ENCODE assay signal across 10 cellular contexts in the genomic region with DNA sequence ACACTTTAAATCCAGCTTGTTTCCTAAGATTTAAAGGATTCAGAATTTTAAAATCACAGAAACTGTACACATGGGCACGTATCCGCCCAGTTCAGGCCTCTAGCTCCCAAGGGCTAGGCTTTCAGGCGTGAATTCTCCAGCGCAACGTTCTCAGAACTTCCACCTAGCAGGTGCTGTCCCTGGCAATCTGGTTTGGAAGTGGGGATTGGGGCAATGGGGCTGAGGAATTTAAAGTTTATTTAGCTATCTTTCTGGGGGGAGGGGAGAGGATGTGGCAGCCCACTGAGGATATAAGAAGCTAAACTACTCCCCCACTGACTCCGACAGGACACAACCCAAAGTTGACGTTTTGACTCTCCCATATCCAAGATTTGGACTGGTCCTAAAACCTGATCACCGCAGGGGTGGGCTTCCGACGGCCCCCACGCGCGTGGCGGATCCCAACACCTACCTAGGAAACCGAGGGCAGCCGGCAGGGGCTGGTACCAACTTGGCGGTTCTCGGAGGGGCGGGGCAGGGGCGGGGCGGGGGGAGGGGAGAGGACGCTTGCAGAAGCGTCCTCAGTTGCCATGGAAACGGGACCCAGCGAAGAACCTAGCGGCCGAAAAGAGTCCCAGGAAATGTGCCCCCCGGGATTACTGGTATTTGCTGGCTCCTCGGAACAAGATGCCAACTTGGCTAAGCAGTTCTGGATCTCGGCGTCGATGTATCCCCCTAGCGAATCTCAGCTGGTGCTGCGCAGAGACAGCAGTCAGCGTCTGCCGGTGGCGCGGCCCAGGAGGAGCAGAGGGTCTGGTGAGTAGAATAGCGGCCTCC. TPM values are rescaled to one million over a fixed set of nuclear protein-coding genes. Genes with fewer than 3 reads are reported as not detected.
DNase-seq lines count a peak whose midpoint lies in the region; ATAC-seq and TF ChIP-seq lines count a peak whose summit lies in the region.
"Had no signal": no experiment of that assay in that cellular context is flagged by ENCODE, and none has a peak within 500 bp of the region (broad histone marks: within the 10 kb centered on the region; RNA-seq: fewer than 3 reads in every experiment).

A gene (plus strand): TSS at position 563 of the 816 bp plus-strand sequence. CDS start 7 bp downstream, at position 570.

- H3K4me1 Mint-ChIP-seq in T-helper 2 cell treated with Interferon-gamma antibody and Interleukin-4, amounts not matched to agents 5 μg/mL and 100 μg/mL, for 36 hours (ENCODE audit: low read depth) = peaks cover 5% of the 10 kb centered on the region

- TF ChIP-seq CTCF in fibroblast of pulmonary artery (IDR thresholded peaks at IDR 0.05; ENCODE audit: low read length, missing control alignments) (peak; percentile 13), PC-9 (conservative IDR thresholded peaks at IDR 0.05) (no peak), gastroesophageal sphincter (IDR thresholded peaks at IDR 0.05) (no peak)

- peak within 1 kb of the TSS; percentile 35 for H3K4me3 Mint-ChIP-seq in T-helper 2 cell treated with Interferon-gamma antibody and Interleukin-4, amounts not matched to agents 5 μg/mL and 100 μg/mL, for 36 hours

- CTCF ChIA-PET in PC-9 (lab: Charles Lee) = interaction anchor here (0.6 kb wide), 1 partner anchor 55 kb away, joined by 3 read pairs; no protein-coding TSS in a partner anchor

- H3F3A ChIP-seq in PC-9 (ENCODE audit: insufficient read depth, low read depth) = 0 out of 2 replicates have a peak, but pooled peaks cover 5% of the 10 kb centered on the region

- no peaks in the 10 kb centered on the region for H3K79me2 ChIP-seq in PC-9 (ENCODE audit: low read depth)

- DNase-seq in NCI-H1417 (lab: John Stamatoyannopoulos, UW) (peak in 2 of 3 experiments; percentile 27 to 50), NCI-H1417 treated with DMSO at 0.1 percent for 48 hours (lab: John Stamatoyannopoulos, UW) (no peak), fibroblast of pulmonary artery (ENCODE audit: low read depth) (no peak), retina (peak; percentile 76), PC-9 (no peak)
- DNase-seq in T-helper 2 cell treated with Interferon-gamma antibody and Interleukin-4, amounts not matched to agents 5 μg/mL and 100 μg/mL, for 36 hours (ENCODE audit: low spot score) = no peak
- DNase-seq: 8988T, T1000 had no signal

- H3K27me3 Mint-ChIP-seq in T-helper 2 cell treated with Interferon-gamma antibody and Interleukin-4, amounts not matched to agents 5 μg/mL and 100 μg/mL, for 36 hours (ENCODE audit: low read depth) = peaks cover 40% of the 10 kb centered on the region

- no peaks in the 10 kb centered on the region for H4K20me1 ChIP-seq in PC-9 (ENCODE audit: insufficient read depth)

- no peak for TF ChIP-seq EP300 in gastroesophageal sphincter (IDR thresholded peaks at IDR 0.05)

- H3K36me3 ChIP-seq in PC-9 (ENCODE audit: low read depth) = no peaks in the 10 kb centered on the region
- H3K36me3 ChIP-seq in gastroesophageal sphincter = no peaks in the 10 kb centered on the region

- H3K36me3 Mint-ChIP-seq in T-helper 2 cell treated with Interferon-gamma antibody and Interleukin-4, amounts not matched to agents 5 μg/mL and 100 μg/mL, for 36 hours (ENCODE audit: low read depth) = no peaks in the 10 kb centered on the region

- no peak within 1 kb of the TSS for H2AFZ ChIP-seq in PC-9

- H3K27ac Mint-ChIP-seq in T-helper 2 cell treated with Interferon-gamma antibody and Interleukin-4, amounts not matched to agents 5 μg/mL and 100 μg/mL, for 36 hours = no peak within 1 kb of the TSS

- no peak for ATAC-seq in GM19023 (IDR thresholded peaks at IDR 0.05; ENCODE audit: unreplicated experiment)
- no peak for ATAC-seq in gastroesophageal sphincter

- intact Hi-C loops in PC-9 (cut with micrococcal nuclease; ENCODE audit: unreplicated experiment) = no loop called here

- H3K9me2 ChIP-seq in PC-9 (ENCODE audit: insufficient read depth) = 0 out of 2 replicates have a peak, but pooled peaks cover 11% of the 10 kb centered on the region

- H3K9me3 ChIP-seq in PC-9 (ENCODE audit: insufficient read depth, low read depth) (no peaks in the 10 kb centered on the region), gastroesophageal sphincter (no peaks in the 10 kb centered on the region)

- POLR2A ChIA-PET in PC-9 (lab: Charles Lee; ENCODE audit: unreplicated experiment) = interaction anchor here (0.6 kb wide), 1 partner anchor 26 kb away, joined by 5 read pairs; no protein-coding TSS in a partner anchor

- no peak within 1 kb of the TSS for H3K27ac ChIP-seq in PC-9
- H3K27ac ChIP-seq in gastroesophageal sphincter = no peak within 1 kb of the TSS

- no peaks in the 10 kb centered on the region for H3K9me3 Mint-ChIP-seq in T-helper 2 cell treated with Interferon-gamma antibody and Interleukin-4, amounts not matched to agents 5 μg/mL and 100 μg/mL, for 36 hours

- H3K4me2 ChIP-seq in PC-9 = no peak within 1 kb of the TSS

- H3K27me3 ChIP-seq in PC-9 (ENCODE audit: insufficient read depth, low read depth) (no peaks in the 10 kb centered on the region), gastroesophageal sphincter (peaks cover 42% of the 10 kb centered on the region)

- BruUV-seq in PC-9 (replicated peaks; lab: Mats Ljungman, UMichigan) = no TSS peak

- H3K4me3 ChIP-seq in fibroblast of pulmonary artery (replicated peaks; ENCODE audit: low read depth, low read length) (no peak within 1 kb of the TSS), PC-9 (no peak within 1 kb of the TSS), gastroesophageal sphincter (no peak within 1 kb of the TSS)

- no peaks in the 10 kb centered on the region for H3K4me1 ChIP-seq in PC-9 (replicated peaks; ENCODE audit: insufficient read depth)
- H3K4me1 ChIP-seq in gastroesophageal sphincter = peaks cover 0 to 21% (median 10%) of the 10 kb centered on the region in 3 donors

- 0 to 18% methylated on average over 2 to 6 of the region's 39 CpGs for WGBS in gastroesophageal sphincter (ENCODE audit: low coverage in 1 of 2), 2 donors

- no peak for TF ChIP-seq POLR2A in gastroesophageal sphincter (IDR thresholded peaks at IDR 0.05)

RNA-seq across cellular contexts. Expression of the gene that starts here (rescaled TPM):
- not detected in 2 replicates for total RNA-seq in PC-9 (2021)
- total RNA-seq in gastroesophageal sphincter = not detected

Comparison
In these comparisons a context has a peak if more than half of its experiments do, and no peak if none do; other contexts are left out.
1. DNase-seq: peak in NCI-H1417 (2 of 3) and retina (single experiment); none in NCI-H1417 treated with DMSO at 0.1 percent for 48 hours (single experiment), T-helper 2 cell treated with Interferon-gamma antibody and Interleukin-4, amounts not matched to agents 5 μg/mL and 100 μg/mL, for 36 hours (single experiment), fibroblast of pulmonary artery (single experiment) and PC-9 (0 of 2).